ENCODE assay signal across 1 cellular context in the genomic region with DNA sequence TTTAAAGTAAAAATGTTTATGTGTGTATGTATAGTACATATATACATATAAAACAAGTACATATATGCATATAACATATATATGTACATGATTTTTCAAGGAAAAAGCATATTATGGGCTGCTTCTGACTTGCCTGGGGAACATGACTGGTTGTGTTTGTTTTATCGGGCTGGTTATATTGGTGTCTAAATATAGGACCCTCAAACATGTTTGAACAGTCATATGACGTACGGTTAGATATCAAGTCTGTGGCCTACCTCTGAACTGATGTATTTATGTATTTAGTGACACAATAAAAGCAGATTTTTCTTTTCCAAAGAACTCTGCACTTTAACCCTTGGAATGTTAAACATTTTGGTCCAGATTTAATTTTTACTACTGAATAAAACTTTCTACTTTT.
TF ChIP-seq lines count a peak whose summit lies in the region.

No MANE protein-coding gene starts in this region.

TF ChIP-seq in SK-N-SH, 30 proteins besides CTCF, POLR2A, EP300 and RAD21 (continued from another document):
- TF ChIP-seq FOSL2 (IDR thresholded peaks at IDR 0.05; ENCODE audit: borderline replicate concordance, low read depth): no peak
- TF ChIP-seq MXI1 (IDR thresholded peaks at IDR 0.05; ENCODE audit: low read depth, low read length): no peak
- no peak for TF ChIP-seq TEAD4 (IDR thresholded peaks at IDR 0.05; ENCODE audit: borderline replicate concordance, insufficient read depth)
- TF ChIP-seq MEF2A (IDR thresholded peaks at IDR 0.05; ENCODE audit: borderline replicate concordance, low read depth): no peak
- no peak for TF ChIP-seq CHD2 (IDR thresholded peaks at IDR 0.05; ENCODE audit: low read length, partially characterized antibody)
